20 cellular contexts compared by ENCODE assay signal in the genomic region with DNA sequence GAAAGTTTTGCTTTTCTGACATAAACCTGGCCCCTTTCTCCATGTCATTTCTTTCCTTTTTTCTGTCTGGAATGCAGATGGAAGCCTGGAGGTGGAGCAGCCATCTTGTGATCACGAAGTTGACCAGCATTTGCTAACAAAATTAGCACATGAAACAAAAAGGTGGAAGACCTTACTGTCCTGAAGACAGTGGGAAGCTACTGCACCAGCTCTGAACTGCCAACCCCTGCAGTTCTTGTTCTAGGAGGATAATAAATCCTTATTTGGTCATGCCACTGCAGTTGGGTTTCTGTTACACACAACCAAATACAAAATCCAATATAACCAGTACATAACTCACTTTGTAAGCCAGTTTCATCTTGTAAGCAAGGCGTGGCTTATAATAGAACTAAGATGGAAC.
DNase-seq lines count a peak whose midpoint lies in the region; ATAC-seq, FAIRE-seq and TF ChIP-seq lines count a peak whose summit lies in the region.
"Had no signal": no experiment of that assay in that cellular context is flagged by ENCODE, and none has a peak within 500 bp of the region (broad histone marks: within the 10 kb centered on the region; RNA-seq: fewer than 3 reads in every experiment).

No MANE protein-coding gene starts in this region.

- CTCF ChIA-PET in K562 (lab: Yijun Ruan, JAX; ENCODE audit: low intra/inter-chr PET ratio), result no interaction called here

- in situ Hi-C loops in K562 (cut with MboI) (no loop called here), HAP-1 (cut with MboI; ENCODE audit: low sequenced_read_pairs) (no loop called here)

- FAIRE-seq in K562 (lab: Jason Lieb, UNC), result peak; percentile 15
- FAIRE-seq in small intestine (lab: Jason Lieb, UNC), result no peak
- FAIRE-seq: A204.1 had no signal

- no peak for TF ChIP-seq EP300 in K562 (IDR thresholded peaks at IDR 0.05; ENCODE audit: low read length)

- intact Hi-C loops in K562 (cut with micrococcal nuclease), result no loop called here
- intact Hi-C loops in sciatic nerve (cut with DNase I), result no loop called here

- no peak overlapping the region; the same call in 1 of the 2 replicates for H3K4me3 ChIP-seq in HUES6 (ENCODE audit: low read depth, low read length)
- H3K4me3 ChIP-seq in K562, result no peak overlapping the region
- no peak overlapping the region for H3K4me3 ChIP-seq in small intestine (ENCODE audit: low read depth in 1 of 2, low read length in 2 of 2)
- H3K4me3 ChIP-seq in HAP-1, result no peak overlapping the region

- POLR2A ChIA-PET in K562 (lab: Yijun Ruan, JAX), result no interaction called here

- H3K9me1 ChIP-seq in K562 (ENCODE audit: control insufficient read depth, insufficient read depth, low read length), result no peaks in the 10 kb centered on the region

- H3K9ac ChIP-seq in HUES6 (ENCODE audit: low read length) (peak overlapping the region; percentile 61), K562 (ENCODE audit: insufficient read depth in 1 of 2, low read depth in 2 of 2, low read length in 2 of 2) (no peak overlapping the region)
- H3K9ac ChIP-seq: SK-N-SH had no signal

- no peak for TF ChIP-seq CTCF in K562 (IDR thresholded peaks at IDR 0.05 in 2 of 3, conservative IDR thresholded peaks at IDR 0.05 in 1 of 3; ENCODE audit: insufficient read depth in 2 of 3, low read depth in 1 of 3, low read length in 3 of 3)

- ATAC-seq in K562 (no peak), sciatic nerve (no peak)
- ATAC-seq: PC-3 had no signal

- no peaks in the 10 kb centered on the region for H3K36me3 ChIP-seq in HUES6 (ENCODE audit: control insufficient read depth, insufficient read depth, low read length)
- H3K36me3 ChIP-seq in K562 (ENCODE audit: control insufficient read depth, insufficient read depth, low read length), result no peaks in the 10 kb centered on the region
- H3K36me3 ChIP-seq in small intestine (ENCODE audit: control insufficient read depth in 2 of 2, insufficient read depth in 2 of 2, low read length in 2 of 2), result peaks cover 0 to 3% of the 10 kb centered on the region in 2 donors
- no peaks in the 10 kb centered on the region for H3K36me3 ChIP-seq in HAP-1 (replicated peaks)

- no peaks in the 10 kb centered on the region for H3K79me2 ChIP-seq in K562 (ENCODE audit: control insufficient read depth, insufficient read depth, low read length)

- WGBS in K562 (ENCODE audit: insufficient coverage, low coverage, missing lambda C conversion rate), result 85% methylated on average over 2 of the region's 2 CpGs
- WGBS in small intestine, 3 donors, result 92 to 97% (median 93%) methylated on average over 2 of the region's 2 CpGs

- H3K27me3 ChIP-seq in HUES6 (ENCODE audit: control insufficient read depth, insufficient read depth, low read length) (peaks cover 36% of the 10 kb centered on the region), K562 (ENCODE audit: control insufficient read depth in 2 of 2, insufficient read depth in 2 of 2, low read length in 2 of 2) (no peaks in the 10 kb centered on the region), small intestine (ENCODE audit: control insufficient read depth in 2 of 2, insufficient read depth in 2 of 2, low read length in 2 of 2) (no peaks in the 10 kb centered on the region), HAP-1 (ENCODE audit: low read depth) (no peaks in the 10 kb centered on the region)

- no peak overlapping the region for H2AFZ ChIP-seq in K562 (ENCODE audit: low read depth, low read length)

- TF ChIP-seq POLR2A in K562 (conservative IDR thresholded peaks at IDR 0.05), result no peak

- H3K4me2 ChIP-seq in K562 (ENCODE audit: insufficient read depth, low read length), result no peak overlapping the region
- H3K4me2 ChIP-seq: SK-N-SH had no signal

- H3K4me1 ChIP-seq in HUES6 (ENCODE audit: control insufficient read depth, insufficient read depth, low read length), result peaks cover 13% of the 10 kb centered on the region; the same call in 1 of the 2 replicates
- no peaks in the 10 kb centered on the region for H3K4me1 ChIP-seq in K562 (replicated peaks in 1 of 2; ENCODE audit: control insufficient read depth in 2 of 2, insufficient read depth in 2 of 2, low read length in 2 of 2)
- H3K4me1 ChIP-seq in small intestine (ENCODE audit: control insufficient read depth in 2 of 2, insufficient read depth in 1 of 2, low read depth in 1 of 2, low read length in 1 of 2), result no peaks in the 10 kb centered on the region
- H3K4me1 ChIP-seq in HAP-1, result no peaks in the 10 kb centered on the region
- H3K4me1 ChIP-seq: Caco-2 had no signal

- no TSS peak for BruUV-seq in K562 (replicated peaks; lab: Mats Ljungman, UMichigan)

- DNase-seq in ELF-1 (ENCODE audit: low read depth, low spot score), result peak; percentile 71
- DNase-seq in K562 (ENCODE audit: extremely low read depth in 1 of 4, low spot score in 3 of 4), result no peak
- DNase-seq in iPS DF 19.7 (ENCODE audit: low read depth, low spot score), result peak; percentile 54
- no peak for DNase-seq in stimulated activated CD4-positive, alpha-beta T cell treated with anti-CD3 and anti-CD28 coated beads, Interleukin-4, amount 100 ng/mL, for 4 hours
- no peak for DNase-seq in small intestine
- no peak for DNase-seq in HAP-1 (ENCODE audit: low spot score in 2 of 2)
- DNase-seq in sciatic nerve (ENCODE audit: low spot score), result no peak
- DNase-seq: Caco-2; CD4-positive, alpha-beta T cell; GF-D8; GOT3; NCI-H1417; NCI-H1930; NCI-H526; PC-3; RPMI8226; SHP77 treated with DMSO at 0.1 percent for 48 hours; SK-N-SH had no signal

- H3K9me3 ChIP-seq in HUES6 (ENCODE audit: control insufficient read depth, insufficient read depth, low read depth, low read length) (no peaks in the 10 kb centered on the region), K562 (replicated peaks; ENCODE audit: control insufficient read depth, insufficient read depth, low read depth, low read length) (no peaks in the 10 kb centered on the region), small intestine (ENCODE audit: control insufficient read depth, low read depth) (no peaks in the 10 kb centered on the region), HAP-1 (no peaks in the 10 kb centered on the region)
- H3K9me3 ChIP-seq: Caco-2, SK-N-SH had no signal

- no peaks in the 10 kb centered on the region for H4K20me1 ChIP-seq in K562 (replicated peaks; ENCODE audit: control insufficient read depth, insufficient read depth, low read length)

- H3K27ac ChIP-seq in HUES6 (ENCODE audit: low read depth, low read length) (peak overlapping the region; percentile 54; the same call in 1 of the 2 replicates), K562 (ENCODE audit: extremely low read depth, low read depth, low read length) (no peak overlapping the region), small intestine (ENCODE audit: low read depth in 1 of 2, low read length in 1 of 2) (no peak overlapping the region)

- no peak for TF ChIP-seq RAD21 in K562 (CRISPR knock-in tag; conservative IDR thresholded peaks at IDR 0.05 in 1 of 2, IDR thresholded peaks at IDR 0.05 in 1 of 2)

TF ChIP-seq in K562, 482 proteins besides CTCF, POLR2A, EP300 and RAD21 (continues in another document):
- no peak for TF ChIP-seq ZNF785 (CRISPR knock-in tag; IDR thresholded peaks at IDR 0.05)
- TF ChIP-seq, protein P1, sequence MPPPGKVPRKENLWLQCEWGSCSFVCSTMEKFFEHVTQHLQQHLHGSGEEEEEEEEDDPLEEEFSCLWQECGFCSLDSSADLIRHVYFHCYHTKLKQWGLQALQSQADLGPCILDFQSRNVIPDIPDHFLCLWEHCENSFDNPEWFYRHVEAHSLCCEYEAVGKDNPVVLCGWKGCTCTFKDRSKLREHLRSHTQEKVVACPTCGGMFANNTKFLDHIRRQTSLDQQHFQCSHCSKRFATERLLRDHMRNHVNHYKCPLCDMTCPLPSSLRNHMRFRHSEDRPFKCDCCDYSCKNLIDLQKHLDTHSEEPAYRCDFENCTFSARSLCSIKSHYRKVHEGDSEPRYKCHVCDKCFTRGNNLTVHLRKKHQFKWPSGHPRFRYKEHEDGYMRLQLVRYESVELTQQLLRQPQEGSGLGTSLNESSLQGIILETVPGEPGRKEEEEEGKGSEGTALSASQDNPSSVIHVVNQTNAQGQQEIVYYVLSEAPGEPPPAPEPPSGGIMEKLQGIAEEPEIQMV (tag; conservative IDR thresholded peaks at IDR 0.05; ENCODE audit: low read depth), result no peak
- no peak for TF ChIP-seq POLR2B (IDR thresholded peaks at IDR 0.05; ENCODE audit: low read depth, partially characterized antibody)
- TF ChIP-seq, protein P2, sequence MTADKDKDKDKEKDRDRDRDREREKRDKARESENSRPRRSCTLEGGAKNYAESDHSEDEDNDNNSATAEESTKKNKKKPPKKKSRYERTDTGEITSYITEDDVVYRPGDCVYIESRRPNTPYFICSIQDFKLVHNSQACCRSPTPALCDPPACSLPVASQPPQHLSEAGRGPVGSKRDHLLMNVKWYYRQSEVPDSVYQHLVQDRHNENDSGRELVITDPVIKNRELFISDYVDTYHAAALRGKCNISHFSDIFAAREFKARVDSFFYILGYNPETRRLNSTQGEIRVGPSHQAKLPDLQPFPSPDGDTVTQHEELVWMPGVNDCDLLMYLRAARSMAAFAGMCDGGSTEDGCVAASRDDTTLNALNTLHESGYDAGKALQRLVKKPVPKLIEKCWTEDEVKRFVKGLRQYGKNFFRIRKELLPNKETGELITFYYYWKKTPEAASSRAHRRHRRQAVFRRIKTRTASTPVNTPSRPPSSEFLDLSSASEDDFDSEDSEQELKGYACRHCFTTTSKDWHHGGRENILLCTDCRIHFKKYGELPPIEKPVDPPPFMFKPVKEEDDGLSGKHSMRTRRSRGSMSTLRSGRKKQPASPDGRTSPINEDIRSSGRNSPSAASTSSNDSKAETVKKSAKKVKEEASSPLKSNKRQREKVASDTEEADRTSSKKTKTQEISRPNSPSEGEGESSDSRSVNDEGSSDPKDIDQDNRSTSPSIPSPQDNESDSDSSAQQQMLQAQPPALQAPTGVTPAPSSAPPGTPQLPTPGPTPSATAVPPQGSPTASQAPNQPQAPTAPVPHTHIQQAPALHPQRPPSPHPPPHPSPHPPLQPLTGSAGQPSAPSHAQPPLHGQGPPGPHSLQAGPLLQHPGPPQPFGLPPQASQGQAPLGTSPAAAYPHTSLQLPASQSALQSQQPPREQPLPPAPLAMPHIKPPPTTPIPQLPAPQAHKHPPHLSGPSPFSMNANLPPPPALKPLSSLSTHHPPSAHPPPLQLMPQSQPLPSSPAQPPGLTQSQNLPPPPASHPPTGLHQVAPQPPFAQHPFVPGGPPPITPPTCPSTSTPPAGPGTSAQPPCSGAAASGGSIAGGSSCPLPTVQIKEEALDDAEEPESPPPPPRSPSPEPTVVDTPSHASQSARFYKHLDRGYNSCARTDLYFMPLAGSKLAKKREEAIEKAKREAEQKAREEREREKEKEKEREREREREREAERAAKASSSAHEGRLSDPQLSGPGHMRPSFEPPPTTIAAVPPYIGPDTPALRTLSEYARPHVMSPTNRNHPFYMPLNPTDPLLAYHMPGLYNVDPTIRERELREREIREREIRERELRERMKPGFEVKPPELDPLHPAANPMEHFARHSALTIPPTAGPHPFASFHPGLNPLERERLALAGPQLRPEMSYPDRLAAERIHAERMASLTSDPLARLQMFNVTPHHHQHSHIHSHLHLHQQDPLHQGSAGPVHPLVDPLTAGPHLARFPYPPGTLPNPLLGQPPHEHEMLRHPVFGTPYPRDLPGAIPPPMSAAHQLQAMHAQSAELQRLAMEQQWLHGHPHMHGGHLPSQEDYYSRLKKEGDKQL (CRISPR knock-in tag; IDR thresholded peaks at IDR 0.05; ENCODE audit: borderline replicate concordance), result no peak

Comparison
In these comparisons a context has a peak if more than half of its experiments do, and no peak if none do; other contexts are left out.
1. DNase-seq: peak in ELF-1 (single experiment) and iPS DF 19.7 (single experiment); none in K562 (0 of 4), stimulated activated CD4-positive, alpha-beta T cell treated with anti-CD3 and anti-CD28 coated beads, Interleukin-4, amount 100 ng/mL, for 4 hours (0 of 2), small intestine (single experiment), HAP-1 (0 of 2) and sciatic nerve (single experiment).